ENCODE assay signal across 8 cellular contexts in genomic region chr16:19559242-19559910, GRCh38. TPM values are rescaled to one million over a fixed set of nuclear protein-coding genes. Genes with fewer than 3 reads are reported as not detected.
DNase-seq lines count a peak whose midpoint lies in the region; ATAC-seq, FAIRE-seq and TF ChIP-seq lines count a peak whose summit lies in the region.

No MANE protein-coding gene starts in this region.

- H3K4me1 ChIP-seq in A549, result peaks cover 10% of the 10 kb centered on the region; the same call in 1 of the 3 replicates
- H3K4me1 ChIP-seq in gastroesophageal sphincter, result peaks cover 0 to 33% (median 2%) of the 10 kb centered on the region in 3 donors
- peaks cover 0 to 16% (median 15%) of the 10 kb centered on the region in 4 donors for H3K4me1 ChIP-seq in sigmoid colon

- intact Hi-C loops in sigmoid colon (cut with DNase I), result loop anchor here (1.0 to 10.0 kb wide), 3 partner anchors 155 to 442 kb away; partner anchors contain the start of genes IQCK and KNOP1

- TF ChIP-seq EP300 in A549 (IDR thresholded peaks at IDR 0.05) (no peak), gastroesophageal sphincter (IDR thresholded peaks at IDR 0.05) (no peak), sigmoid colon (IDR thresholded peaks at IDR 0.05) (no peak)

- no peak overlapping the region for H3K4me3 ChIP-seq in A549
- H3K4me3 ChIP-seq in gastroesophageal sphincter, result no peak overlapping the region
- H3K4me3 ChIP-seq in sigmoid colon, result no peak overlapping the region

- ATAC-seq in A549 (no peak), gastroesophageal sphincter (no peak), HG02798 (IDR thresholded peaks at IDR 0.05; ENCODE audit: poor library complexity, unreplicated experiment) (no peak), HG02973 (IDR thresholded peaks at IDR 0.05; ENCODE audit: unreplicated experiment) (no peak)

- TF ChIP-seq CTCF in A549 (IDR thresholded peaks at IDR 0.05) (peak; percentile 87), VCaP (conservative IDR thresholded peaks at IDR 0.05) (peak; percentile 72), gastroesophageal sphincter (IDR thresholded peaks at IDR 0.05) (peak; percentile 56 to 71 (median 63)), sigmoid colon (IDR thresholded peaks at IDR 0.05) (peak; percentile 18 to 64 (median 36))

- H3K27me3 ChIP-seq in gastroesophageal sphincter (no peaks in the 10 kb centered on the region), sigmoid colon (no peaks in the 10 kb centered on the region)

- DNase-seq in A549 (ENCODE audit: low read depth in 1 of 2, low spot score in 1 of 2), result peak; percentile 35 to 67
- DNase-seq in DMS79 (lab: John Stamatoyannopoulos, UW), result peak; percentile 10
- DNase-seq in NCI-H1092 (lab: John Stamatoyannopoulos, UW), result peak; percentile 64
- DNase-seq in sigmoid colon, result no peak

- H3K4me2 ChIP-seq in A549, result no peak overlapping the region

- TF ChIP-seq POLR2A in A549 (IDR thresholded peaks at IDR 0.05; ENCODE audit: low read length) (no peak), gastroesophageal sphincter (IDR thresholded peaks at IDR 0.05) (no peak), sigmoid colon (IDR thresholded peaks at IDR 0.05) (no peak)

- 69% methylated on average over 10 of the region's 10 CpGs for WGBS in A549 (ENCODE audit: missing lambda C conversion rate)
- 69 to 73% methylated on average over 10 of the region's 10 CpGs for WGBS in gastroesophageal sphincter (ENCODE audit: low coverage in 1 of 2), 2 donors
- WGBS in sigmoid colon, 2 donors, result 70 to 82% methylated on average over 10 of the region's 10 CpGs

- CTCF ChIA-PET in A549 (lab: Yijun Ruan, JAX), result interaction anchor here (0.7 to 3.7 kb wide), 18 partner anchors 8 to 825 kb away, joined by 3 to 18 read pairs (median 3); partner anchors contain the start of genes IQCK and KNOP1

- peaks cover 0 to 8% of the 10 kb centered on the region in 2 donors for H3K36me3 ChIP-seq in gastroesophageal sphincter
- H3K36me3 ChIP-seq in sigmoid colon, result no peaks in the 10 kb centered on the region

- no peak for FAIRE-seq in A549 (lab: Jason Lieb, UNC)

- H3K27ac ChIP-seq in A549 (no peak overlapping the region), VCaP (no peak overlapping the region), gastroesophageal sphincter (no peak overlapping the region), sigmoid colon (no peak overlapping the region)

- H3K9me3 ChIP-seq in A549 (peaks cover 13% of the 10 kb centered on the region; the same call in 2 of the 3 replicates), gastroesophageal sphincter (peaks cover 0 to 14% (median 0%) of the 10 kb centered on the region in 3 donors), sigmoid colon (peaks cover 0 to 3% (median 0%) of the 10 kb centered on the region in 4 donors)

- TF ChIP-seq RAD21 in A549 (conservative IDR thresholded peaks at IDR 0.05 in 1 of 2, IDR thresholded peaks at IDR 0.05 in 1 of 2), result peak; percentile 71 to 73

- POLR2A ChIA-PET in A549 (lab: Yijun Ruan, JAX), result no interaction called here

TF ChIP-seq in A549, 52 proteins besides CTCF, POLR2A, EP300 and RAD21:
- TF ChIP-seq SMC3 (IDR thresholded peaks at IDR 0.05) (peak; percentile 48; the same call in 2 of the 3 replicates), JUNB (IDR thresholded peaks at IDR 0.05) (no peak), TP53 (CRISPR knock-in tag; IDR thresholded peaks at IDR 0.05) (no peak)

RNA-seq across cellular contexts. Expression of gene VPS35L, which starts 3.9 kb away (rescaled TPM):
- 47.7 and 59.0 TPM in 2 replicates for polyA plus RNA-seq in A549 (2011; rRNA removed)
- 23.0 and 25.6 TPM in 2 replicates for polyA plus RNA-seq in A549 (2012; cell fraction: cytosol; rRNA removed)
- 27.7 and 28.6 TPM in 2 replicates for polyA plus RNA-seq in A549 (2012; cell fraction: nucleus; rRNA removed)
- polyA plus RNA-seq in A549 (2017; fragmentation: RNase III; extraction: RNeasy Plus Mini Kit Qiagen cat#74134 plus additional on column Dnase treatment), result 35.0 to 38.4 TPM (median 37.6 TPM) in 3 replicates
- 76.2 and 88.5 TPM in 2 replicates for polyA minus RNA-seq in A549 (2011; rRNA and poly(A)+ RNA removed)
- total RNA-seq in gastroesophageal sphincter, result 10 to 100 TPM; 39.0 to 59.6 (median 46.9) TPM
- 10 to 100 TPM; 34.6 to 53.7 (median 47.8) TPM for total RNA-seq in sigmoid colon
- 10 to 100 TPM; 21.6 to 41.8 (median 29.6) TPM for polyA plus RNA-seq in sigmoid colon

RNA-seq across cellular contexts. Expression of gene CCP110, which starts 35.6 kb away (rescaled TPM):
- 14.0 and 15.3 TPM in 2 replicates for polyA plus RNA-seq in A549 (2011; rRNA removed)
- polyA plus RNA-seq in A549 (2012; cell fraction: cytosol; rRNA removed), result 4.0 and 4.4 TPM in 2 replicates
- 2.4 and 3.0 TPM in 2 replicates for polyA plus RNA-seq in A549 (2012; cell fraction: nucleus; rRNA removed)
- 11.3 to 12.1 TPM (median 11.6 TPM) in 3 replicates for polyA plus RNA-seq in A549 (2017; fragmentation: RNase III; extraction: RNeasy Plus Mini Kit Qiagen cat#74134 plus additional on column Dnase treatment)
- 4.6 and 6.5 TPM in 2 replicates for polyA minus RNA-seq in A549 (2011; rRNA and poly(A)+ RNA removed)
- total RNA-seq in gastroesophageal sphincter, result 10 to 100 TPM; 15.9 to 19.1 (median 17.5) TPM
- 10 to 100 TPM; 13.3 to 20.7 (median 19.4) TPM for total RNA-seq in sigmoid colon
- polyA plus RNA-seq in sigmoid colon, result 1 to 10 TPM; 2.4 to 6.9 (median 3.5) TPM

RNA-seq across cellular contexts. Expression of gene GDE1, which starts 37.5 kb away (rescaled TPM):
- polyA plus RNA-seq in A549 (2011; rRNA removed) (81.6 and 85.2 TPM in 2 replicates), A549 (2017; fragmentation: RNase III; extraction: RNeasy Plus Mini Kit Qiagen cat#74134 plus additional on column Dnase treatment) (54.9 to 59.7 TPM (median 55.6 TPM) in 3 replicates), sigmoid colon (10 to 100 TPM; 56.6 to 86.5 (median 78.1) TPM)
- polyA plus RNA-seq in A549 (2012; cell fraction: cytosol; rRNA removed), result 31.0 and 36.8 TPM in 2 replicates
- 14.0 and 16.2 TPM in 2 replicates for polyA plus RNA-seq in A549 (2012; cell fraction: nucleus; rRNA removed)
- polyA minus RNA-seq in A549 (2011; rRNA and poly(A)+ RNA removed), result 28.2 and 28.3 TPM in 2 replicates
- total RNA-seq in gastroesophageal sphincter (100 to 1,000 TPM in 2 of 4 donors, 10 to 100 TPM in 2; 80.9 to 143 (median 108) TPM), sigmoid colon (100 to 1,000 TPM in 2 of 4 donors, 10 to 100 TPM in 2; 78.5 to 107 (median 103) TPM)

Comparison
In these comparisons a context has a peak if more than half of its experiments do, and no peak if none do; other contexts are left out.
1. CTCF ChIP-seq: peak in every context shown above with its lines; median percentile 87 in A549; 72 in VCaP; 63 in gastroesophageal sphincter; 36 in sigmoid colon.